ENCODE assay signal across 9 cellular contexts in genomic region chr7:25968205-25968993, GRCh38.
A peak's percentile ranks its signal among the peaks of the same experiment; 100 is the strongest.
DNase-seq lines count a peak whose midpoint lies in the region; ATAC-seq and TF ChIP-seq lines count a peak whose summit lies in the region.
"Had no signal": no experiment of that assay in that cellular context is flagged by ENCODE, and none has a peak within 500 bp of the region (broad histone marks: within the 10 kb centered on the region; RNA-seq: fewer than 3 reads in every experiment).

No MANE protein-coding gene starts in this region.

- peak overlapping the region; percentile 7 for H3K4me3 Mint-ChIP-seq in activated CD4-positive, alpha-beta memory T cell treated with anti-CD3 and anti-CD28 coated beads for 36 hours
- peak overlapping the region; percentile 40 for H3K4me3 Mint-ChIP-seq in stimulated activated memory B cell treated with anti-CD40 and anti-IgM and Interleukin-4, amounts not matched to agents 10 μg/mL and 1 μg/mL and 100 μg/mL, for 72 hours
- H3K4me3 Mint-ChIP-seq: activated naive CD4-positive, alpha-beta T cell treated with anti-CD3 and anti-CD28 coated beads, Interleukin-2, amount 50 U/mL, for 24 hours had no signal

- H3K27ac ChIP-seq in breast epithelium, result no peak overlapping the region

- no peak for TF ChIP-seq CTCF in breast epithelium (IDR thresholded peaks at IDR 0.05)

- intact Hi-C loops in activated CD4-positive, alpha-beta memory T cell treated with anti-CD3 and anti-CD28 coated beads for 36 hours (cut with micrococcal nuclease), result loop anchor here (1.0 to 5.0 kb wide), 9 partner anchors 17 to 326 kb away; partner anchors contain the start of genes CBX3 and HNRNPA2B1
- intact Hi-C loops in breast epithelium (cut with DNase I; ENCODE audit: low total_unique reads), result no loop called here

- H3K9me3 ChIP-seq in breast epithelium, result no peaks in the 10 kb centered on the region

- H3K4me1 ChIP-seq in breast epithelium, result no peaks in the 10 kb centered on the region

- H3K4me3 ChIP-seq in breast epithelium, result no peak overlapping the region

- ATAC-seq in HG03097 (IDR thresholded peaks at IDR 0.05; ENCODE audit: low FRiP score, unreplicated experiment), result peak; percentile 54
- ATAC-seq in stimulated activated memory B cell treated with anti-CD40 and anti-IgM and Interleukin-4, amounts not matched to agents 10 μg/mL and 1 μg/mL and 100 μg/mL, for 72 hours, result peak; percentile 96

- no peaks in the 10 kb centered on the region for H3K27me3 ChIP-seq in breast epithelium

- no peaks in the 10 kb centered on the region for H3K36me3 Mint-ChIP-seq in activated CD4-positive, alpha-beta memory T cell treated with anti-CD3 and anti-CD28 coated beads for 36 hours
- no peaks in the 10 kb centered on the region for H3K36me3 Mint-ChIP-seq in stimulated activated memory B cell treated with anti-CD40 and anti-IgM and Interleukin-4, amounts not matched to agents 10 μg/mL and 1 μg/mL and 100 μg/mL, for 72 hours
- H3K36me3 Mint-ChIP-seq: activated naive CD4-positive, alpha-beta T cell treated with anti-CD3 and anti-CD28 coated beads, Interleukin-2, amount 50 U/mL, for 24 hours had no signal

- POLR2A ChIA-PET in activated CD4-positive, alpha-beta memory T cell treated with anti-CD3 and anti-CD28 coated beads for 36 hours (lab: Charles Lee), result interaction anchor here (1.0 to 1.6 kb wide), 4 partner anchors 17 to 232 kb away, joined by 3 to 5 read pairs (median 5); partner anchors contain the start of gene HNRNPA2B1

- H3K27ac Mint-ChIP-seq in activated CD4-positive, alpha-beta memory T cell treated with anti-CD3 and anti-CD28 coated beads for 36 hours, result peak overlapping the region; percentile 55
- H3K27ac Mint-ChIP-seq in stimulated activated memory B cell treated with anti-CD40 and anti-IgM and Interleukin-4, amounts not matched to agents 10 μg/mL and 1 μg/mL and 100 μg/mL, for 72 hours, result peak overlapping the region; percentile 93
- H3K27ac Mint-ChIP-seq: activated naive CD4-positive, alpha-beta T cell treated with anti-CD3 and anti-CD28 coated beads, Interleukin-2, amount 50 U/mL, for 24 hours had no signal

- H3K27me3 Mint-ChIP-seq in activated CD4-positive, alpha-beta memory T cell treated with anti-CD3 and anti-CD28 coated beads for 36 hours, result peaks cover 31% of the 10 kb centered on the region
- H3K27me3 Mint-ChIP-seq in stimulated activated memory B cell treated with anti-CD40 and anti-IgM and Interleukin-4, amounts not matched to agents 10 μg/mL and 1 μg/mL and 100 μg/mL, for 72 hours, result peaks cover 8% of the 10 kb centered on the region

- peak; percentile 36 for DNase-seq in stimulated activated naive CD4-positive, alpha-beta T cell treated with Interleukin-2 at 50 U/mL for 16 hours (lab: John Stamatoyannopoulos, UW)
- DNase-seq in stimulated activated naive CD4-positive, alpha-beta T cell (lab: John Stamatoyannopoulos, UW), result no peak
- peak; percentile 87 for DNase-seq in activated CD4-positive, alpha-beta memory T cell treated with anti-CD3 and anti-CD28 coated beads for 36 hours
- DNase-seq in COLO668 (lab: John Stamatoyannopoulos, UW; ENCODE audit: unreplicated experiment), result no peak
- DNase-seq in breast epithelium (ENCODE audit: low spot score in 2 of 2), result no peak
- no peak for DNase-seq in NCI-H2171 treated with DMSO at 0.1 percent for 48 hours (lab: John Stamatoyannopoulos, UW)

- H3K4me1 Mint-ChIP-seq in activated CD4-positive, alpha-beta memory T cell treated with anti-CD3 and anti-CD28 coated beads for 36 hours (ENCODE audit: low read depth), result peaks cover 23% of the 10 kb centered on the region
- peaks cover 50% of the 10 kb centered on the region for H3K4me1 Mint-ChIP-seq in stimulated activated memory B cell treated with anti-CD40 and anti-IgM and Interleukin-4, amounts not matched to agents 10 μg/mL and 1 μg/mL and 100 μg/mL, for 72 hours
- H3K4me1 Mint-ChIP-seq: activated naive CD4-positive, alpha-beta T cell treated with anti-CD3 and anti-CD28 coated beads, Interleukin-2, amount 50 U/mL, for 24 hours had no signal

- H3K36me3 ChIP-seq in breast epithelium, result no peaks in the 10 kb centered on the region

- H3K9me3 Mint-ChIP-seq in activated CD4-positive, alpha-beta memory T cell treated with anti-CD3 and anti-CD28 coated beads for 36 hours, result peaks cover 2% of the 10 kb centered on the region
- no peaks in the 10 kb centered on the region for H3K9me3 Mint-ChIP-seq in stimulated activated memory B cell treated with anti-CD40 and anti-IgM and Interleukin-4, amounts not matched to agents 10 μg/mL and 1 μg/mL and 100 μg/mL, for 72 hours

- CTCF ChIA-PET in activated CD4-positive, alpha-beta memory T cell treated with anti-CD3 and anti-CD28 coated beads for 36 hours (lab: Charles Lee), result interaction anchor here (1.0 to 1.6 kb wide), 4 partner anchors 18 to 184 kb away, joined by 3 to 7 read pairs (median 4); partner anchors contain the start of gene NFE2L3

- TF ChIP-seq POLR2A in breast epithelium (IDR thresholded peaks at IDR 0.05), result no peak

Comparison
In these comparisons a context has a peak if more than half of its experiments do, and no peak if none do; other contexts are left out.
1. DNase-seq: peak in stimulated activated naive CD4-positive, alpha-beta T cell treated with Interleukin-2 at 50 U/mL for 16 hours (single experiment) and activated CD4-positive, alpha-beta memory T cell treated with anti-CD3 and anti-CD28 coated beads for 36 hours (single experiment); none in stimulated activated naive CD4-positive, alpha-beta T cell (0 of 6), COLO668 (single experiment), breast epithelium (0 of 2) and NCI-H2171 treated with DMSO at 0.1 percent for 48 hours (single experiment).